18 cellular contexts compared by ENCODE assay signal in the genomic region with DNA sequence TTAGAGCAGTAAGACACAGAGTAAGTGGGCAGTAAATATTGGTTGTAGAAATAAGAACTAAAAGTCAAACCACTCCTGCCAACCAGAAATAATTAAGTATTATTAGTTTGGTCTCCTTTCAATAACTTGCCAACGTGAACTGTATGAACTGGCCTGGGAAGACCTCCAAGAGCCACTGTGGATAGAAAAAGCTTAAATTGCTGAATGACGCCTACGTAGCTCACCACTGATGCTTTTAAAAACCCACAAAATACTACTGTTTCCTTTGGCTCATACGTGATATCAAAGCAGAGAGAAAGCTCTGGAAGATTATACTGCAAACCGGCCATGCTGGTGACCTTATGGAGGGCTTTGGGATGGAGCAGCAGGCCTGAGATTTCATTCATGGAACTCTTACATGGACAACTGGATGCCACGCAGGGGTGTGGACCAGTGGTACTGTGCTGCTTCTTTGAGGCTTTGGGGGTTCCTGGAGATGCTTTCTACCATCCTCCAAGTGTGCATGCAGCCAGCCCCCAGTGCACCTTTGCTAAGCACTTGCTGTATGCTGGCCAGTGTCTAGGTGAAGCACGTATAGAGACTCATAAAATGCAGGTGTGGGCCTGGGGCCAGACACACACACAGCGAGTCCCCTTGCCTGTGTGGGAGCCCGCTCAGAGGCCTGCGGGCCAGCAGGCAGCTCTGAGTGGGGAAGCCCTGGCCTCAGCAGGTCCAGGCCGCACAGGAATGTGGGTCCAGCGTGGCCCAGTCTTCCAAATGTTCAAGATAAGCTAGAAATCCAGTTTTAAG.
DNase-seq lines count a peak whose midpoint lies in the region; ATAC-seq, FAIRE-seq and TF ChIP-seq lines count a peak whose summit lies in the region.
"Had no signal": no experiment of that assay in that cellular context is flagged by ENCODE, and none has a peak within 500 bp of the region (broad histone marks: within the 10 kb centered on the region; RNA-seq: fewer than 3 reads in every experiment).

No MANE protein-coding gene starts in this region.

- H3K27me3 Mint-ChIP-seq in stimulated activated naive B cell treated with anti-CD40 and anti-IgM and Interleukin-4, amounts not matched to agents 10 μg/mL and 1 μg/mL and 100 μg/mL, for 72 hours, result peaks cover 0 to 8% of the 10 kb centered on the region in 2 donors
- H3K27me3 Mint-ChIP-seq in CD8-positive, alpha-beta T cell (ENCODE audit: low read depth), result peaks cover 2% of the 10 kb centered on the region
- H3K27me3 Mint-ChIP-seq: activated B cell treated with CpG ODN at 0.5 μM for 24 hours had no signal

- 68% methylated on average over 12 of the region's 12 CpGs for WGBS in right cardiac atrium

- peaks cover 14% of the 10 kb centered on the region for H3K79me2 ChIP-seq in Karpas-422 (ENCODE audit: low read length)

- H3K4me1 ChIP-seq in Karpas-422 (ENCODE audit: low read length), result peaks cover 70% of the 10 kb centered on the region
- H3K4me1 ChIP-seq in right cardiac atrium (ENCODE audit: control insufficient read depth, insufficient read depth, low read length), result peaks cover 32% of the 10 kb centered on the region
- no peaks in the 10 kb centered on the region for H3K4me1 ChIP-seq in CD8-positive, alpha-beta T cell (ENCODE audit: insufficient read depth, low read length)

- H3K9ac ChIP-seq in Karpas-422 (ENCODE audit: low read length), result peak overlapping the region; percentile 43; the same call in 1 of the 2 replicates

- H3K4me1 Mint-ChIP-seq in stimulated activated naive B cell treated with anti-CD40 and anti-IgM and Interleukin-4, amounts not matched to agents 10 μg/mL and 1 μg/mL and 100 μg/mL, for 72 hours, result peaks cover 24 to 41% of the 10 kb centered on the region in 2 donors
- no peaks in the 10 kb centered on the region for H3K4me1 Mint-ChIP-seq in CD8-positive, alpha-beta T cell (ENCODE audit: low read depth)

- no peak overlapping the region for H3K4me2 ChIP-seq in Karpas-422 (ENCODE audit: low read depth, low read length, poor library complexity, severe bottlenecking)

- H3K9me2 ChIP-seq in Karpas-422 (replicated peaks; ENCODE audit: insufficient read depth, low read length), result no peaks in the 10 kb centered on the region

- H3K27ac ChIP-seq in Karpas-422 (ENCODE audit: low read length), result peak overlapping the region; percentile 98
- H3K27ac ChIP-seq in right cardiac atrium (ENCODE audit: low read length), result peak overlapping the region; percentile 71
- H3K27ac ChIP-seq in CD8-positive, alpha-beta T cell (ENCODE audit: low read depth, low read length), result no peak overlapping the region

- no peak overlapping the region for H2AFZ ChIP-seq in Karpas-422 (ENCODE audit: low read length)

- no peak for FAIRE-seq in HTR-8/SVneo (lab: Jason Lieb, UNC)
- FAIRE-seq: endothelial cell of umbilical vein, keratinocyte had no signal

- no peak for ATAC-seq in right cardiac atrium
- ATAC-seq in stimulated activated naive B cell treated with anti-CD40 and anti-IgM and Interleukin-4, amounts not matched to agents 10 μg/mL and 1 μg/mL and 100 μg/mL, for 72 hours (replicated peaks), result no peak
- no peak for ATAC-seq in CD8-positive, alpha-beta T cell

- no peaks in the 10 kb centered on the region for H4K20me1 ChIP-seq in Karpas-422 (ENCODE audit: insufficient read depth, low read depth, low read length)

- H3K27ac Mint-ChIP-seq in stimulated activated naive B cell treated with anti-CD40 and anti-IgM and Interleukin-4, amounts not matched to agents 10 μg/mL and 1 μg/mL and 100 μg/mL, for 72 hours, result peak overlapping the region; percentile 81
- no peak overlapping the region for H3K27ac Mint-ChIP-seq in CD8-positive, alpha-beta T cell
- H3K27ac Mint-ChIP-seq: activated B cell treated with CpG ODN at 0.5 μM for 24 hours had no signal

- intact Hi-C loops in right cardiac atrium (cut with DNase I), result no loop called here
- intact Hi-C loops in CD8-positive, alpha-beta T cell (cut with DNase I, micrococcal nuclease), result no loop called here

- H3K9me3 Mint-ChIP-seq in stimulated activated naive B cell treated with anti-CD40 and anti-IgM and Interleukin-4, amounts not matched to agents 10 μg/mL and 1 μg/mL and 100 μg/mL, for 72 hours, result no peaks in the 10 kb centered on the region
- H3K9me3 Mint-ChIP-seq in CD8-positive, alpha-beta T cell, result no peaks in the 10 kb centered on the region
- H3K9me3 Mint-ChIP-seq: activated B cell treated with CpG ODN at 0.5 μM for 24 hours had no signal

- no peak for TF ChIP-seq CTCF in astrocyte of the spinal cord (IDR thresholded peaks at IDR 0.05; ENCODE audit: low read depth, low read length)
- TF ChIP-seq CTCF in CD8-positive, alpha-beta T cell (IDR thresholded peaks at IDR 0.05), result no peak

- no peak for DNase-seq in Karpas-422
- DNase-seq in astrocyte of the spinal cord (ENCODE audit: low read depth, low spot score), result peak; percentile 89
- peak in 2 of 3 donors; percentile 50 to 61 for DNase-seq in right cardiac atrium
- DNase-seq in stimulated activated naive B cell treated with anti-CD40 and anti-IgM and Interleukin-4, amounts not matched to agents 10 μg/mL and 1 μg/mL and 100 μg/mL, for 72 hours, result no peak
- no peak for DNase-seq in HTR-8/SVneo (ENCODE audit: insufficient read length, low spot score)
- no peak for DNase-seq in CD8-positive, alpha-beta T cell
- DNase-seq in NCI-H510A treated with DMSO at 0.1 percent for 48 hours (lab: John Stamatoyannopoulos, UW), result no peak
- no peak for DNase-seq in stimulated activated CD4-positive, alpha-beta T cell treated with anti-CD3 and anti-CD28 coated beads, Interleukin-2, amount 100 ng/mL, for 48 hours
- DNase-seq: activated B cell treated with CpG ODN at 0.5 μM for 24 hours; activated CD8-positive, alpha-beta memory T cell treated with anti-CD3 and anti-CD28 coated beads for 24 hours; activated gamma-delta T cell; DMS 273 treated with DMSO at 0.1 percent for 48 hours; NCI-H1930; NCI-H526 treated with DMSO at 0.1 percent for 48 hours; upper lobe of left lung had no signal

- H3K27me3 ChIP-seq in Karpas-422 (ENCODE audit: low read length) (no peaks in the 10 kb centered on the region), right cardiac atrium (ENCODE audit: control insufficient read depth, insufficient read depth) (no peaks in the 10 kb centered on the region)
- no peaks in the 10 kb centered on the region for H3K27me3 ChIP-seq in CD8-positive, alpha-beta T cell (ENCODE audit: insufficient read depth, low read length)
- H3K27me3 ChIP-seq: Peyer's patch, upper lobe of left lung had no signal

- POLR2A ChIA-PET in CD8-positive, alpha-beta T cell (lab: Charles Lee), result no interaction called here

- CTCF ChIA-PET in CD8-positive, alpha-beta T cell (lab: Charles Lee), result no interaction called here

- no peaks in the 10 kb centered on the region for H3K36me3 ChIP-seq in Karpas-422 (ENCODE audit: insufficient read depth, low read length)
- H3K36me3 ChIP-seq in CD8-positive, alpha-beta T cell (ENCODE audit: insufficient read depth, low read length), result no peaks in the 10 kb centered on the region
- H3K36me3 ChIP-seq: Peyer's patch had no signal

- in situ Hi-C loops in astrocyte of the spinal cord (cut with HindIII; ENCODE audit: low sequenced_read_pairs), result no loop called here

- H3K4me3 ChIP-seq in Karpas-422 (ENCODE audit: low read length) (no peak overlapping the region), astrocyte of the spinal cord (ENCODE audit: low read depth, low read length) (no peak overlapping the region), right cardiac atrium (ENCODE audit: low read length) (no peak overlapping the region)
- no peak overlapping the region for H3K4me3 ChIP-seq in CD8-positive, alpha-beta T cell (ENCODE audit: low read depth, low read length)
- H3K4me3 ChIP-seq: Peyer's patch, upper lobe of left lung had no signal

- H3K9me3 ChIP-seq in Karpas-422 (ENCODE audit: low read length), result no peaks in the 10 kb centered on the region
- H3K9me3 ChIP-seq in right cardiac atrium (ENCODE audit: control insufficient read depth, low read length), result no peaks in the 10 kb centered on the region
- H3K9me3 ChIP-seq in CD8-positive, alpha-beta T cell (ENCODE audit: low read length), result no peaks in the 10 kb centered on the region
- H3K9me3 ChIP-seq: Peyer's patch, upper lobe of left lung had no signal

- no peak overlapping the region for H3K4me3 Mint-ChIP-seq in stimulated activated naive B cell treated with anti-CD40 and anti-IgM and Interleukin-4, amounts not matched to agents 10 μg/mL and 1 μg/mL and 100 μg/mL, for 72 hours
- no peak overlapping the region for H3K4me3 Mint-ChIP-seq in CD8-positive, alpha-beta T cell
- H3K4me3 Mint-ChIP-seq: activated B cell treated with CpG ODN at 0.5 μM for 24 hours had no signal

- peaks cover 11 to 21% of the 10 kb centered on the region in 2 donors for H3K36me3 Mint-ChIP-seq in stimulated activated naive B cell treated with anti-CD40 and anti-IgM and Interleukin-4, amounts not matched to agents 10 μg/mL and 1 μg/mL and 100 μg/mL, for 72 hours
- H3K36me3 Mint-ChIP-seq in CD8-positive, alpha-beta T cell, result no peaks in the 10 kb centered on the region

Comparison
In these comparisons a context has a peak if more than half of its experiments do, and no peak if none do; other contexts are left out.
1. DNase-seq: peak in astrocyte of the spinal cord (single experiment) and right cardiac atrium (2 of 3); none in Karpas-422 (single experiment), stimulated activated naive B cell treated with anti-CD40 and anti-IgM and Interleukin-4, amounts not matched to agents 10 μg/mL and 1 μg/mL and 100 μg/mL, for 72 hours (single experiment), HTR-8/SVneo (single experiment), CD8-positive, alpha-beta T cell (0 of 7), NCI-H510A treated with DMSO at 0.1 percent for 48 hours (single experiment) and stimulated activated CD4-positive, alpha-beta T cell treated with anti-CD3 and anti-CD28 coated beads, Interleukin-2, amount 100 ng/mL, for 48 hours (0 of 2).